7 cellular contexts compared by ENCODE assay signal in the genomic region with DNA sequence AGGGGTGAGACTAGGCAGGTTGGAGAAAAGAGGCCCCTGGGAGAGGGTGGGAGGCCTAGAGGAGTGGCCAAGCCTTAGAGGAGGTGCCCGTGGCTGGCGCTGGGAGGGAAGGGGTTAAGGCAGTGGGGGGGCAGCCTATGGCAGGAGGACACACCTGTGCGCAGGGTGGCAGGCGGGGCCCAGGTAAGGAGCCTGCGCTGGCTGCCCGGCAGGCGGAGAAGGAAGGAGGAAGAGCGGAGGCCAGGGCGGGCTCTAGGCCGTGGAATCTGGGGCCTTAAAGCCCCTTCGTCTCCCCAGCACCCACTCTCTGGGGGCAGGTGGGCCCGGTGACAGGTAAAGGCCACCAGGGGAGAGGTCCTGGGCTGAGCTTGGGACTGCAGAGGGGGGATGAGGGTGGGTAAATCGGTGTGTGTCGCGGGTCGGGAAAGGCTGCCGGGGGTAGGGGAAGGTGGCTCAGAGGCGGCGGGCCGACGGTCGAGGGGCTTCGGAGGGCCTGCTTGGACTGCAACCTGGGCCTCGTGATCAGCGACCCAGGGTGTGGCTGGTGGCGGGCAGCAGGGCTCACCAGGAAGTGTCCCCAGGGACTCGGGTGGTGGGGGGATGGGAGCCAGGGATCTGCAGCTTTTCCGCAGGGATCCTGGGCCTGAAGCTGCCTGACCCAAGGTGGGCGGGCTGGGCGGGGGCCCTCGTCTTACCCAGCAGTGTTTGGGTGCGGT. TPM values are rescaled to one million over a fixed set of nuclear protein-coding genes. Genes with fewer than 3 reads are reported as not detected.
DNase-seq lines count a peak whose midpoint lies in the region; ATAC-seq and TF ChIP-seq lines count a peak whose summit lies in the region.

No MANE protein-coding gene starts in this region.

- H3K4me3 ChIP-seq in esophagus squamous epithelium (peak overlapping the region; percentile 61 to 72 (median 70)), gastrocnemius medialis (no peak overlapping the region)

- H3K36me3 ChIP-seq in esophagus squamous epithelium: peaks cover 16 to 37% (median 19%) of the 10 kb centered on the region in 3 donors
- peaks cover 0 to 34% of the 10 kb centered on the region in 2 donors for H3K36me3 ChIP-seq in gastrocnemius medialis

- H3K9me3 ChIP-seq in esophagus squamous epithelium (no peaks in the 10 kb centered on the region), gastrocnemius medialis (no peaks in the 10 kb centered on the region)

- peak in 4 of 6 experiments; percentile 6 to 50 (median 42) for TF ChIP-seq CTCF in esophagus squamous epithelium (IDR thresholded peaks at IDR 0.05)
- TF ChIP-seq CTCF in gastrocnemius medialis (IDR thresholded peaks at IDR 0.05 in 4 of 5, conservative IDR thresholded peaks at IDR 0.05 in 1 of 5): no peak

- H3K4me1 ChIP-seq in esophagus squamous epithelium (peaks cover 31 to 91% (median 55%) of the 10 kb centered on the region in 3 donors), gastrocnemius medialis (peaks cover 17 to 24% of the 10 kb centered on the region in 2 donors)

- peak overlapping the region; percentile 91 to 99 (median 96) for H3K27ac ChIP-seq in esophagus squamous epithelium
- peak overlapping the region in 3 of 4 donors; percentile 76 to 81 (median 77) for H3K27ac ChIP-seq in gastrocnemius medialis

- intact Hi-C loops in esophagus squamous epithelium (cut with DNase I): loop anchor here (2.0 kb wide), 1 partner anchor 18 kb away; the partner anchor contains the start of gene C12orf57
- intact Hi-C loops in gastrocnemius medialis (cut with DNase I; ENCODE audit: low total_unique reads): loop anchor here (5.0 kb wide), 2 partner anchors 91 to 144 kb away; partner anchors contain the start of genes C1RL and SPSB2

- in situ Hi-C loops in gastrocnemius medialis (cut with MboI; ENCODE audit: low sequenced_read_pairs in 4 of 4): no loop called here

- peak; percentile 92 for DNase-seq in HPDE6-E6E7 (ENCODE audit: extremely low spot score)
- peak; percentile 93 for DNase-seq in NCI-H345 (lab: John Stamatoyannopoulos, UW)
- DNase-seq in esophagus squamous epithelium (lab: John Stamatoyannopoulos, UW): no peak
- DNase-seq in gastrocnemius medialis: peak in 1 of 2 donors; percentile 14
- DNase-seq in GF-D8 (lab: John Stamatoyannopoulos, UW): no peak

- 27 to 45% methylated on average over 18 to 28 of the region's 32 CpGs for whole genome bisulfite sequencing in esophagus squamous epithelium, 2 donors

- H3K27me3 ChIP-seq in esophagus squamous epithelium (no peaks in the 10 kb centered on the region), gastrocnemius medialis (no peaks in the 10 kb centered on the region)

- ATAC-seq in gastrocnemius medialis (no peak), GM21737 (IDR thresholded peaks at IDR 0.05; ENCODE audit: unreplicated experiment) (no peak), HG03457 (IDR thresholded peaks at IDR 0.05; ENCODE audit: unreplicated experiment) (no peak)

- TF ChIP-seq POLR2A in esophagus squamous epithelium (IDR thresholded peaks at IDR 0.05) (peak in 3 of 4 donors; percentile 81 to 91 (median 86)), gastrocnemius medialis (IDR thresholded peaks at IDR 0.05) (no peak)

RNA-seq across cellular contexts. Expression of gene PHB2, which starts 7.3 kb away (rescaled TPM):
- total RNA-seq in esophagus squamous epithelium: 100 to 1,000 TPM; 127 to 259 (median 241) TPM
- 100 to 1,000 TPM; 226 to 304 (median 238) TPM for total RNA-seq in gastrocnemius medialis

RNA-seq across cellular contexts. Expression of gene EMG1, which starts 7.5 kb away (rescaled TPM):
- total RNA-seq in esophagus squamous epithelium (10 to 100 TPM; 16.1 to 39.5 (median 36.2) TPM), gastrocnemius medialis (10 to 100 TPM; 25.8 to 40.6 (median 32.1) TPM)

RNA-seq across cellular contexts. Expression of gene PTPN6, which starts 12.0 kb away (rescaled TPM):
- 10 to 100 TPM; 11.0 to 29.7 (median 21.5) TPM for total RNA-seq in esophagus squamous epithelium
- total RNA-seq in gastrocnemius medialis: 1 to 10 TPM in 3 of 4 donors, under 1 TPM in 1; 0.87 to 7.6 (median 5.0) TPM

RNA-seq across cellular contexts. Expression of gene C12orf57, which starts 19.4 kb away (rescaled TPM):
- total RNA-seq in esophagus squamous epithelium (100 to 1,000 TPM; 110 to 377 (median 156) TPM), gastrocnemius medialis (100 to 1,000 TPM; 175 to 220 (median 183) TPM)

RNA-seq across cellular contexts. Expression of gene RNU7-1, which starts 19.6 kb away (rescaled TPM):
- not detected for total RNA-seq in esophagus squamous epithelium
- not detected for total RNA-seq in gastrocnemius medialis

Comparison
In these comparisons a context has a peak if more than half of its experiments do, and no peak if none do; other contexts are left out.
1. DNase-seq: peak in HPDE6-E6E7 (single experiment) and NCI-H345 (single experiment); none in esophagus squamous epithelium (single experiment) and GF-D8 (single experiment).
2. H3K4me3 ChIP-seq: peak in esophagus squamous epithelium (4 of 4); none in gastrocnemius medialis (0 of 4).
3. CTCF ChIP-seq: peak in esophagus squamous epithelium (4 of 6); none in gastrocnemius medialis (0 of 5).
4. POLR2A ChIP-seq: peak in esophagus squamous epithelium (3 of 4); none in gastrocnemius medialis (0 of 2).